ENCODE assay signal across 12 cellular contexts in the genomic region with DNA sequence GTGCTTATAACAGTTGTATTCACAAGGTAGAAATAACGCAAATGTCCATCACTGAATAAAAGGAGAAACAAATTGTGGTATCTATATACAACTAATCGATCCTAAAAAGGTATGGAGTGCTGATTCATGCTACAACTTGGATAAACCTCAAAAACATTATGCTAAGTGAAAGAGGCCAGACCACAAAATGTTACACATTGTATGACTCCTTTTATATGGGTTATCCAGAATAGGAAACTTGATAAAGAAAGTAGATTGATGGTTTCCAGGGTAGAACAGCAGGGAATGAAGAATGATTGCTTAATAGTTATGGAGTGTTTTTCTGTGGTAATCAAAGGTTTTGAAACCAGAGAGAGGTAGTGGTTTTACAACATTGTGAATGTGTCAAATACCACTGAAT.
DNase-seq lines count a peak whose midpoint lies in the region; ATAC-seq, FAIRE-seq and TF ChIP-seq lines count a peak whose summit lies in the region.
"Had no signal": no experiment of that assay in that cellular context is flagged by ENCODE, and none has a peak within 500 bp of the region (broad histone marks: within the 10 kb centered on the region; RNA-seq: fewer than 3 reads in every experiment).

No MANE protein-coding gene starts in this region.

- H3K4me1 ChIP-seq in hepatocyte (ENCODE audit: insufficient read depth) = no peaks in the 10 kb centered on the region

- H3K27me3 ChIP-seq in hepatocyte = no peaks in the 10 kb centered on the region
- H3K27me3 ChIP-seq: ascending aorta had no signal

- H3K36me3 ChIP-seq in hepatocyte (replicated peaks; ENCODE audit: insufficient read depth, low read depth) = no peaks in the 10 kb centered on the region
- H3K36me3 ChIP-seq: ascending aorta had no signal

- H3K9me3 ChIP-seq in hepatocyte (ENCODE audit: low read depth) = no peaks in the 10 kb centered on the region
- H3K9me3 ChIP-seq: ascending aorta had no signal

- no peaks in the 10 kb centered on the region for H3K79me2 ChIP-seq in hepatocyte

- no peaks in the 10 kb centered on the region for H3K9me3 Mint-ChIP-seq in activated naive CD4-positive, alpha-beta T cell treated with anti-CD3 and anti-CD28 coated beads, Interleukin-2, amount 50 U/mL, for 72 hours

- H4K20me1 ChIP-seq in hepatocyte (ENCODE audit: insufficient read depth, poor library complexity, severe bottlenecking) = no peaks in the 10 kb centered on the region

- TF ChIP-seq CTCF in epithelial cell of esophagus (IDR thresholded peaks at IDR 0.05; ENCODE audit: insufficient read depth, low read depth, low read length, missing control alignments) = no peak
- TF ChIP-seq CTCF in hepatocyte (IDR thresholded peaks at IDR 0.05; ENCODE audit: poor library complexity) = no peak

- H2AFZ ChIP-seq in hepatocyte = no peak overlapping the region

- H3K9me2 ChIP-seq in hepatocyte (replicated peaks; ENCODE audit: insufficient read depth) = no peaks in the 10 kb centered on the region

- ATAC-seq in activated naive CD4-positive, alpha-beta T cell treated with anti-CD3 and anti-CD28 coated beads, Interleukin-2, amount 50 U/mL, for 72 hours = peak; percentile 70 to 87
- no peak for ATAC-seq in HG03520 (IDR thresholded peaks at IDR 0.05; ENCODE audit: unreplicated experiment)

- H3K27ac Mint-ChIP-seq in activated naive CD4-positive, alpha-beta T cell treated with anti-CD3 and anti-CD28 coated beads, Interleukin-2, amount 50 U/mL, for 72 hours = peak overlapping the region in 1 of 2 donors; percentile 23
- H3K27ac Mint-ChIP-seq: activated B cell treated with CpG ODN at 0.5 μM for 24 hours, mesothelial cell of epicardium had no signal

- peak; percentile 76 for FAIRE-seq in RCC 7860 (lab: Jason Lieb, UNC)

- WGBS in hepatocyte (ENCODE audit: low lambda C conversion rate, missing lambda C conversion rate) = 100% methylated on average over 2 of the region's 2 CpGs

- H3K4me2 ChIP-seq in hepatocyte = no peak overlapping the region

- no peak overlapping the region for H3K4me3 ChIP-seq in epithelial cell of esophagus (ENCODE audit: low read length)
- no peak overlapping the region for H3K4me3 ChIP-seq in hepatocyte
- H3K4me3 ChIP-seq: ascending aorta had no signal

- H3K27ac ChIP-seq in hepatocyte = no peak overlapping the region
- H3K27ac ChIP-seq: ascending aorta had no signal

- no peak for DNase-seq in activated naive CD4-positive, alpha-beta T cell treated with anti-CD3 and anti-CD28 coated beads, Interleukin-2, amount 50 U/mL, for 72 hours (ENCODE audit: low spot score in 2 of 2)
- no peak for DNase-seq in activated naive CD4-positive, alpha-beta T cell (lab: John Stamatoyannopoulos, UW)
- DNase-seq in RCC 7860 (ENCODE audit: low spot score) = no peak
- peak; percentile 24 for DNase-seq in epithelial cell of esophagus (ENCODE audit: low read depth)
- peak; percentile 42 for DNase-seq in stromal cell of bone marrow (ENCODE audit: low read depth)
- no peak for DNase-seq in hepatocyte (ENCODE audit: low spot score)
- no peak for DNase-seq in SIG-M5 (lab: John Stamatoyannopoulos, UW)
- DNase-seq: activated B cell treated with CpG ODN at 0.5 μM for 24 hours, NCI-H1105 had no signal

- H3K36me3 Mint-ChIP-seq in activated naive CD4-positive, alpha-beta T cell treated with anti-CD3 and anti-CD28 coated beads, Interleukin-2, amount 50 U/mL, for 72 hours = peaks cover 0 to 6% of the 10 kb centered on the region in 2 donors

Comparison
In these comparisons a context has a peak if more than half of its experiments do, and no peak if none do; other contexts are left out.
1. DNase-seq: peak in epithelial cell of esophagus (single experiment) and stromal cell of bone marrow (single experiment); none in activated naive CD4-positive, alpha-beta T cell treated with anti-CD3 and anti-CD28 coated beads, Interleukin-2, amount 50 U/mL, for 72 hours (0 of 2), activated naive CD4-positive, alpha-beta T cell (0 of 4), RCC 7860 (single experiment), hepatocyte (single experiment) and SIG-M5 (single experiment).